Comparison of ENCODE assay signal across 11 cellular contexts in the genomic region with DNA sequence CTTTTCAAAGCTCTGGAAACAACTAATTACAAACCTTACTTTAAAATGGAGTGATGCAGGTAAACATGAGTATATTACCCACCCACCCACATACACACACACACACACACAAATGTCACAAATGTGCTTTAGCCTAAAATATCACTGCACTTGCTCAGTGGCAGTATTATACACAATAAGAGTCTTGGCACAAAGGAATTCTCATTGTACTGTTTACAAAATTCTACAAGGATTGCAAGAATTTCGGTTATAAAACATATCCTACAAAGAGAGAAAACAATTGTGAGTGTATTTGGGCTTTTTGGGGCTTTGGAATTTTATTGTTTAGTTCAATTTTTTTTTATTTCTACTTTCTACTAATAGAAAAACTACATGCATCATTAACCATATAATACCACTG.
DNase-seq lines count a peak whose midpoint lies in the region; ATAC-seq, FAIRE-seq and TF ChIP-seq lines count a peak whose summit lies in the region.
"Had no signal": no experiment of that assay in that cellular context is flagged by ENCODE, and none has a peak within 500 bp of the region (broad histone marks: within the 10 kb centered on the region; RNA-seq: fewer than 3 reads in every experiment).

No MANE protein-coding gene starts in this region.

- no peaks in the 10 kb centered on the region for H4K20me1 ChIP-seq in hepatocyte (ENCODE audit: insufficient read depth, poor library complexity, severe bottlenecking)

- H3K27me3 ChIP-seq in adipocyte (replicated peaks; ENCODE audit: control insufficient read depth, insufficient read depth, low read length) (no peaks in the 10 kb centered on the region), hepatocyte (no peaks in the 10 kb centered on the region), subcutaneous abdominal adipose tissue (ENCODE audit: control insufficient read depth in 5 of 5, insufficient read depth in 4 of 5, low read length in 5 of 5) (no peaks in the 10 kb centered on the region)

- no peaks in the 10 kb centered on the region for H3K36me3 ChIP-seq in adipocyte (ENCODE audit: control insufficient read depth, insufficient read depth, low read length, severe bottlenecking)
- no peaks in the 10 kb centered on the region for H3K36me3 ChIP-seq in hepatocyte (replicated peaks; ENCODE audit: insufficient read depth, low read depth)
- H3K36me3 ChIP-seq in subcutaneous abdominal adipose tissue (ENCODE audit: control insufficient read depth in 5 of 5, insufficient read depth in 5 of 5, low read length in 5 of 5) = no peaks in the 10 kb centered on the region

- H3K4me1 ChIP-seq in adipocyte (ENCODE audit: control insufficient read depth, insufficient read depth, low read length) = peaks cover 47% of the 10 kb centered on the region
- H3K4me1 ChIP-seq in hepatocyte (ENCODE audit: insufficient read depth) = peaks cover 5% of the 10 kb centered on the region
- peaks cover 0 to 49% (median 38%) of the 10 kb centered on the region in 5 donors for H3K4me1 ChIP-seq in subcutaneous abdominal adipose tissue (ENCODE audit: control insufficient read depth in 5 of 5, insufficient read depth in 5 of 5, low read length in 5 of 5)

- FAIRE-seq in H54 (lab: Jason Lieb, UNC) = peak; percentile 52

- H3K27ac ChIP-seq in hepatocyte = peak overlapping the region; percentile 93
- peak overlapping the region; percentile 86 for H3K27ac ChIP-seq in subcutaneous abdominal adipose tissue (ENCODE audit: low read depth, low read length)

- TF ChIP-seq POLR2A in H54 (IDR thresholded peaks at IDR 0.05; ENCODE audit: low read depth, low read length) = no peak

- H3K9me2 ChIP-seq in hepatocyte (replicated peaks; ENCODE audit: insufficient read depth) = no peaks in the 10 kb centered on the region

- no peak overlapping the region for H2AFZ ChIP-seq in hepatocyte

- H3K9ac ChIP-seq in adipocyte (ENCODE audit: low read length) (peak overlapping the region; percentile 85), subcutaneous abdominal adipose tissue (ENCODE audit: low read length in 5 of 5) (peak overlapping the region in 2 of 5 donors; percentile 57 to 59)

- peak overlapping the region; percentile 98 for H3K4me2 ChIP-seq in hepatocyte

- TF ChIP-seq CTCF in hepatocyte (IDR thresholded peaks at IDR 0.05; ENCODE audit: poor library complexity) = no peak

- peak overlapping the region; percentile 86 for H3K4me3 ChIP-seq in adipocyte (ENCODE audit: low read length)
- no peak overlapping the region for H3K4me3 ChIP-seq in hepatocyte
- peak overlapping the region in 1 of 5 donors; percentile 93 for H3K4me3 ChIP-seq in subcutaneous abdominal adipose tissue (ENCODE audit: low read depth in 1 of 5, low read length in 5 of 5)

- peaks cover 53% of the 10 kb centered on the region for H3K79me2 ChIP-seq in hepatocyte

- WGBS in hepatocyte (ENCODE audit: low lambda C conversion rate, missing lambda C conversion rate) = 48% methylated on average over 1 of the region's 1 CpG

- no peak for ATAC-seq in HG02798 (IDR thresholded peaks at IDR 0.05; ENCODE audit: poor library complexity, unreplicated experiment)
- ATAC-seq: naive thymus-derived CD4-positive, alpha-beta T cell had no signal

- no peak for DNase-seq in H54 (ENCODE audit: insufficient read length, low spot score)
- DNase-seq in adipocyte (ENCODE audit: low read depth) = peak; percentile 32
- no peak for DNase-seq in hepatocyte (ENCODE audit: low spot score)
- no peak for DNase-seq in activated CD4-positive, alpha-beta T cell treated with anti-CD3 and anti-CD28 coated beads, Interleukin-2, amount 50 U/mL, for 1 hour
- DNase-seq in NCI-H2196 (lab: John Stamatoyannopoulos, UW; ENCODE audit: unreplicated experiment) = no peak
- DNase-seq in GDM1 (lab: John Stamatoyannopoulos, UW) = no peak
- DNase-seq: activated naive CD4-positive, alpha-beta T cell treated with Interleukin-2 at 50 U/mL for 16 hours; Kasumi-1; naive thymus-derived CD4-positive, alpha-beta T cell had no signal

- H3K9me3 ChIP-seq in adipocyte (ENCODE audit: control insufficient read depth, low read length) (no peaks in the 10 kb centered on the region), hepatocyte (ENCODE audit: low read depth) (no peaks in the 10 kb centered on the region), subcutaneous abdominal adipose tissue (ENCODE audit: control insufficient read depth in 5 of 5, low read length in 5 of 5) (no peaks in the 10 kb centered on the region)
